In the genomic region with DNA sequence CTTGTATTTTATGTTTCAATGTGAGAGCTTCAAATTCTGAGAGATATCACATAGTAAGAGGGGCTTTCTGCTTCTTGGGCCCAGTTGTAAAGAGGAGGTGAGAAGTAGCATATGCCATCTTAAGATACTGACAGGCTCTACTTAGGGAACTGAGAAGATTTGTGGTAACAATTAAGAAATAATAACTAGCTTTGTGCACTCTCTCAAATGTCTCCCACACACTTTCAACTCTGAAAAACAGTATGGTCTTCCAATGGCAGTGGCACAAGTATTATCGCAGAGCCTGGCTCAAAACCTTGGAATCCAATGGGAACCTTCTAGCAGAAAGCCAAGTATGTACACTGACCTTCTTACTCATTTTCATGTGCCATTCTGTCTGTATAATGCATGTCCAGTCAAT, we compare ENCODE assay signal across 20 cellular contexts.
DNase-seq lines count a peak whose midpoint lies in the region; ATAC-seq and TF ChIP-seq lines count a peak whose summit lies in the region.
"Had no signal": no experiment of that assay in that cellular context is flagged by ENCODE, and none has a peak within 500 bp of the region (broad histone marks: within the 10 kb centered on the region; RNA-seq: fewer than 3 reads in every experiment).

No MANE protein-coding gene starts in this region.

- no peak overlapping the region for H2BK5ac ChIP-seq in IMR-90 (ENCODE audit: low read depth, low read length, poor library complexity, severe bottlenecking)

- H3K27me3 ChIP-seq in IMR-90 (ENCODE audit: control insufficient read depth, insufficient read depth, low read length) (no peaks in the 10 kb centered on the region), sigmoid colon (no peaks in the 10 kb centered on the region)
- H3K27me3 ChIP-seq: Peyer's patch had no signal

- no peak overlapping the region for H2AK5ac ChIP-seq in IMR-90 (ENCODE audit: low read depth, low read length)

- ATAC-seq in GM18498 (IDR thresholded peaks at IDR 0.05; ENCODE audit: unreplicated experiment) (peak; percentile 80), GM21723 (IDR thresholded peaks at IDR 0.05; ENCODE audit: unreplicated experiment) (peak; percentile 54), IMR-90 (ENCODE audit: low read depth) (peak; percentile 48; the same call in 1 of the 2 replicates)

- H3K9me3 ChIP-seq in IMR-90 (ENCODE audit: control insufficient read depth, insufficient read depth, low read length), result no peaks in the 10 kb centered on the region
- no peaks in the 10 kb centered on the region for H3K9me3 ChIP-seq in sigmoid colon
- H3K9me3 ChIP-seq: Caco-2, Peyer's patch had no signal

- no peak overlapping the region for H2BK20ac ChIP-seq in IMR-90 (ENCODE audit: low read depth, low read length)

- H3K18ac ChIP-seq in IMR-90 (ENCODE audit: low read depth, low read length), result no peak overlapping the region

- H3K9ac ChIP-seq in IMR-90 (ENCODE audit: low read depth, low read length), result no peak overlapping the region

- H2BK120ac ChIP-seq in IMR-90 (ENCODE audit: low read depth, low read length), result no peak overlapping the region

- TF ChIP-seq RAD21 in IMR-90 (IDR thresholded peaks at IDR 0.05; ENCODE audit: low read length), result no peak

- no peak overlapping the region for H3K4me2 ChIP-seq in IMR-90 (ENCODE audit: low read depth, low read length)

- no peak overlapping the region for H2BK15ac ChIP-seq in IMR-90 (ENCODE audit: low read depth, low read length)

- H3K4me3 ChIP-seq in IMR-90 (ENCODE audit: insufficient read depth, low read depth, low read length) (no peak overlapping the region), sigmoid colon (no peak overlapping the region)
- H3K4me3 ChIP-seq: Peyer's patch had no signal

- TF ChIP-seq CTCF in IMR-90 (conservative IDR thresholded peaks at IDR 0.05; ENCODE audit: low read depth, low read length) (no peak), sigmoid colon (IDR thresholded peaks at IDR 0.05) (no peak)

- no TSS peak for BruUV-seq in IMR-90 (replicated peaks; lab: Mats Ljungman, UMichigan)

- no peaks in the 10 kb centered on the region for H3K79me1 ChIP-seq in IMR-90 (ENCODE audit: low read depth in 1 of 2, low read length in 2 of 2)

- peak; percentile 22 for DNase-seq in IMR-90
- DNase-seq in iris pigment epithelial cell (ENCODE audit: low read depth), result peak; percentile 38
- DNase-seq in HT-29 (ENCODE audit: low spot score), result no peak
- no peak for DNase-seq in GM03348 (ENCODE audit: low spot score)
- DNase-seq in sigmoid colon, result no peak
- DNase-seq in GOT3 (lab: John Stamatoyannopoulos, UW), result no peak
- DNase-seq: AML-193, Caco-2, KG1, NCI-H1092, NCI-H187 treated with DMSO at 0.1 percent for 48 hours, NCI-H2171 treated with DMSO at 0.1 percent for 48 hours, NCI-H510A, NCI-H82, Peyer's patch, SHP77, T-helper 2 cell had no signal

- H3K56ac ChIP-seq in IMR-90 (ENCODE audit: extremely low read depth, insufficient read depth, low read length), result no peak overlapping the region

- dilution Hi-C loops in IMR-90 (cut with HindIII; ENCODE audit: low sequenced_read_pairs, unreplicated experiment), result no loop called here

- 100% methylated on average over 1 of the region's 1 CpG; no CpG with 5 or more reads in 1 of the 2 experiments for WGBS in IMR-90 (ENCODE audit: extremely low coverage in 2 of 2, insufficient read length in 1 of 2), 2 experiments
- WGBS in sigmoid colon, 2 donors, result 96 to 100% methylated on average over 1 of the region's 1 CpG

- TF ChIP-seq EP300 in sigmoid colon (IDR thresholded peaks at IDR 0.05), result no peak

- no peak overlapping the region for H4K91ac ChIP-seq in IMR-90 (ENCODE audit: insufficient read depth, low read depth, low read length)

- H3K36me3 ChIP-seq in IMR-90 (ENCODE audit: control insufficient read depth, insufficient read depth, low read length) (peaks cover 1% of the 10 kb centered on the region; the same call in 1 of the 2 replicates), sigmoid colon (no peaks in the 10 kb centered on the region)
- H3K36me3 ChIP-seq: Peyer's patch had no signal

- in situ Hi-C loops in IMR-90 (cut with MboI; ENCODE audit: low sequenced_read_pairs), result no loop called here

- POLR2A ChIA-PET in IMR-90 (lab: Charles Lee; ENCODE audit: unreplicated experiment), result no interaction called here

- TF ChIP-seq POLR2A in IMR-90 (IDR thresholded peaks at IDR 0.05; ENCODE audit: low read depth, low read length), result no peak
- no peak for TF ChIP-seq POLR2A in sigmoid colon (IDR thresholded peaks at IDR 0.05)

- 0 out of 2 replicates have a peak, but pooled peaks cover 3% of the 10 kb centered on the region for H3K9me1 ChIP-seq in IMR-90 (ENCODE audit: insufficient read depth, low read length)

- intact Hi-C loops in IMR-90 (cut with micrococcal nuclease) (no loop called here), sigmoid colon (cut with DNase I) (no loop called here)

- H3K27ac ChIP-seq in IMR-90 (ENCODE audit: insufficient read depth, low read length) (no peak overlapping the region), sigmoid colon (no peak overlapping the region)
- H3K27ac ChIP-seq: HL-60, Peyer's patch had no signal

- H3K23ac ChIP-seq in IMR-90 (ENCODE audit: low read depth, low read length), result no peak overlapping the region

- H4K20me1 ChIP-seq in IMR-90 (ENCODE audit: insufficient read depth, low read length), result no peaks in the 10 kb centered on the region

- CTCF ChIA-PET in IMR-90 (lab: Yijun Ruan, JAX), result no interaction called here

- H3K4me1 ChIP-seq in IMR-90 (ENCODE audit: control insufficient read depth, insufficient read depth, low read length) (no peaks in the 10 kb centered on the region), sigmoid colon (no peaks in the 10 kb centered on the region)
- H3K4me1 ChIP-seq: Caco-2, Peyer's patch had no signal

- no peak overlapping the region for H4K5ac ChIP-seq in IMR-90 (ENCODE audit: low read depth, low read length)

- no peak overlapping the region for H2AFZ ChIP-seq in IMR-90 (replicated peaks; ENCODE audit: low read length, poor library complexity)

- no peak overlapping the region for H4K8ac ChIP-seq in IMR-90 (ENCODE audit: low read depth in 2 of 2, low read length in 2 of 2)

- no peak overlapping the region for H2AK9ac ChIP-seq in IMR-90 (replicated peaks; ENCODE audit: low read depth, low read length, poor library complexity)

- no peak overlapping the region for H3K14ac ChIP-seq in IMR-90 (replicated peaks; ENCODE audit: low read depth, low read length)

- H3K4ac ChIP-seq in IMR-90 (ENCODE audit: low read depth, low read length), result no peak overlapping the region

TF ChIP-seq in IMR-90, 13 proteins besides CTCF, POLR2A, EP300 and RAD21:
- TF ChIP-seq SMC3 (IDR thresholded peaks at IDR 0.05; ENCODE audit: low read depth, low read length), result no peak
- no peak for TF ChIP-seq FOS (IDR thresholded peaks at IDR 0.05; ENCODE audit: low read depth, low read length)
- TF ChIP-seq, protein P1, sequence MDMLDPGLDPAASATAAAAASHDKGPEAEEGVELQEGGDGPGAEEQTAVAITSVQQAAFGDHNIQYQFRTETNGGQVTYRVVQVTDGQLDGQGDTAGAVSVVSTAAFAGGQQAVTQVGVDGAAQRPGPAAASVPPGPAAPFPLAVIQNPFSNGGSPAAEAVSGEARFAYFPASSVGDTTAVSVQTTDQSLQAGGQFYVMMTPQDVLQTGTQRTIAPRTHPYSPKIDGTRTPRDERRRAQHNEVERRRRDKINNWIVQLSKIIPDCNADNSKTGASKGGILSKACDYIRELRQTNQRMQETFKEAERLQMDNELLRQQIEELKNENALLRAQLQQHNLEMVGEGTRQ (IDR thresholded peaks at IDR 0.05; ENCODE audit: low read depth, low read length), result no peak
- no peak for TF ChIP-seq RFX5 (IDR thresholded peaks at IDR 0.05; ENCODE audit: low read depth, low read length)
- no peak for TF ChIP-seq MAZ (IDR thresholded peaks at IDR 0.05; ENCODE audit: borderline replicate concordance, low read depth, low read length)
- TF ChIP-seq ELK1 (IDR thresholded peaks at IDR 0.05; ENCODE audit: borderline replicate concordance, low read depth, low read length), result no peak
- no peak for TF ChIP-seq MAFK (IDR thresholded peaks at IDR 0.05; ENCODE audit: low read depth, low read length)
- TF ChIP-seq CEBPB (IDR thresholded peaks at IDR 0.05; ENCODE audit: low read depth, low read length), result no peak
- TF ChIP-seq BHLHE40 (IDR thresholded peaks at IDR 0.05; ENCODE audit: low read depth, low read length), result no peak
- no peak for TF ChIP-seq CHD1 (IDR thresholded peaks at IDR 0.05; ENCODE audit: low read depth, low read length)
- no peak for TF ChIP-seq RCOR1 (IDR thresholded peaks at IDR 0.05; ENCODE audit: insufficient replicate concordance, low read length)
- TF ChIP-seq MXI1 (IDR thresholded peaks at IDR 0.05; ENCODE audit: borderline replicate concordance, low read depth, low read length), result no peak
- TF ChIP-seq NFE2L2 (IDR thresholded peaks at IDR 0.05; ENCODE audit: low read depth, low read length), result no peak

Comparison
In these comparisons a context has a peak if more than half of its experiments do, and no peak if none do; other contexts are left out.
1. DNase-seq: peak in IMR-90 (single experiment) and iris pigment epithelial cell (single experiment); none in HT-29 (single experiment), GM03348 (single experiment), sigmoid colon (single experiment) and GOT3 (single experiment).
2. Peak in every context shown above with its lines, with median percentiles within 50 percentile points of each other: ATAC-seq.